8 cellular contexts compared by ENCODE assay signal in the genomic region with DNA sequence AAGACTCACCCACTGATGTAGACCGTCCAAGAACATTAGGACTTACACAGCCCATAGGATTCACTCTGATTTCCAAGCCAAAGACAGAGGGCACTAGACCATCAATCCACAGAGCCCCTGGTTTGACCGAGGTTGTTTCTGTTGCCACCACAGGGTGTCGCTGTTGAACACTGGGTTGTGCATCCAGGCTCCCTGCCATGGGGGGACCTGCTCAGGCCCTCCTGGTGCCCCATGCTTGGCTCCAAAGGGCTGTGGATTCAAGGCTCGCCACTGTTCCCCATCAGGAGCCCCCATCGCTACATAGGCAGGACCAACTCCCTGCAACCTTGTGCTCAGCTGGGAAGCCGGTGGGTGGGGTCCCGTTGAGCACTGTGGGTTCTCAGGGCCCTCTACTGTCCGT.
DNase-seq lines count a peak whose midpoint lies in the region; ATAC-seq and TF ChIP-seq lines count a peak whose summit lies in the region.

No MANE protein-coding gene starts in this region.

- H3K27me3 ChIP-seq in heart left ventricle (no peaks in the 10 kb centered on the region), PC-3 (ENCODE audit: low read length) (no peaks in the 10 kb centered on the region), tibial artery (no peaks in the 10 kb centered on the region)

- POLR2A ChIA-PET in PC-3 (lab: Charles Lee; ENCODE audit: unreplicated experiment), result no interaction called here

- peaks cover 10% of the 10 kb centered on the region for H3K79me2 ChIP-seq in PC-3 (ENCODE audit: low read length)

- TF ChIP-seq POLR2A in heart left ventricle (IDR thresholded peaks at IDR 0.05), result no peak

- H2AFZ ChIP-seq in PC-3 (ENCODE audit: low read length), result no peak overlapping the region

- H3K9me3 ChIP-seq in heart left ventricle, result peaks cover 0 to 7% (median 0%) of the 10 kb centered on the region in 12 donors
- H3K9me3 ChIP-seq in PC-3 (ENCODE audit: low read length), result no peaks in the 10 kb centered on the region
- H3K9me3 ChIP-seq in tibial artery, result no peaks in the 10 kb centered on the region

- DNase-seq in heart left ventricle (peak in 1 of 5 donors; percentile 17), cardiac septum (ENCODE audit: low spot score) (no peak), PC-3 (peak; percentile 72), fibroblast of pulmonary artery (ENCODE audit: low read depth) (no peak), tibial artery (no peak), SIG-M5 (lab: John Stamatoyannopoulos, UW) (no peak), NCI-H2227 treated with DMSO at 0.1 percent for 48 hours (lab: John Stamatoyannopoulos, UW) (no peak)

- intact Hi-C loops in heart left ventricle (cut with DNase I), result no loop called here
- intact Hi-C loops in cardiac septum (cut with DNase I), result no loop called here
- intact Hi-C loops in PC-3 (cut with micrococcal nuclease), result no loop called here
- intact Hi-C loops in tibial artery (cut with DNase I; ENCODE audit: low total_unique reads), result no loop called here

- no peak overlapping the region for H3K27ac ChIP-seq in heart left ventricle
- peak overlapping the region; percentile 97 for H3K27ac ChIP-seq in PC-3 (ENCODE audit: low read length)
- no peak overlapping the region for H3K27ac ChIP-seq in tibial artery

- H3K4me3 ChIP-seq in heart left ventricle, result no peak overlapping the region
- H3K4me3 ChIP-seq in PC-3 (ENCODE audit: low read length), result no peak overlapping the region
- no peak overlapping the region for H3K4me3 ChIP-seq in fibroblast of pulmonary artery (replicated peaks; ENCODE audit: low read depth, low read length)
- H3K4me3 ChIP-seq in tibial artery, result no peak overlapping the region

- H3F3A ChIP-seq in PC-3 (ENCODE audit: low read length, unreplicated experiment), result peaks cover 5% of the 10 kb centered on the region

- 67 to 79% (median 69%) methylated on average over 7 to 8 of the region's 8 CpGs for WGBS in heart left ventricle, 4 donors

- ATAC-seq in heart left ventricle, result peak in 2 of 4 donors; percentile 20 to 28
- no peak for ATAC-seq in PC-3
- no peak for ATAC-seq in HG02588 (IDR thresholded peaks at IDR 0.05; ENCODE audit: unreplicated experiment)

- BruUV-seq in PC-3 (replicated peaks; lab: Mats Ljungman, UMichigan), result no TSS peak

- H3K9me2 ChIP-seq in PC-3 (replicated peaks; ENCODE audit: low read length), result no peaks in the 10 kb centered on the region

- TF ChIP-seq CTCF in heart left ventricle (IDR thresholded peaks at IDR 0.05) (peak in 10 of 12 donors; percentile 19 to 55 (median 34)), PC-3 (conservative IDR thresholded peaks at IDR 0.05; ENCODE audit: low read depth, low read length) (peak; percentile 98), fibroblast of pulmonary artery (IDR thresholded peaks at IDR 0.05; ENCODE audit: low read length, missing control alignments) (peak; percentile 38), tibial artery (IDR thresholded peaks at IDR 0.05) (peak; percentile 34)

- peak overlapping the region; percentile 93 for H3K9ac ChIP-seq in PC-3 (ENCODE audit: low read length)

- no peaks in the 10 kb centered on the region for H4K20me1 ChIP-seq in PC-3 (ENCODE audit: low read length)

- peaks cover 0 to 13% (median 1%) of the 10 kb centered on the region in 12 donors for H3K4me1 ChIP-seq in heart left ventricle
- peaks cover 45% of the 10 kb centered on the region for H3K4me1 ChIP-seq in PC-3 (ENCODE audit: insufficient read depth, low read length)
- peaks cover 0 to 24% (median 22%) of the 10 kb centered on the region in 4 donors for H3K4me1 ChIP-seq in tibial artery

- H3K36me3 ChIP-seq in heart left ventricle (no peaks in the 10 kb centered on the region), PC-3 (ENCODE audit: low read depth, low read length) (no peaks in the 10 kb centered on the region), tibial artery (no peaks in the 10 kb centered on the region)

- CTCF ChIA-PET in PC-3 (lab: Charles Lee), result no interaction called here

- H3K4me2 ChIP-seq in PC-3 (ENCODE audit: low read length), result peak overlapping the region; percentile 35

Comparison
In these comparisons a context has a peak if more than half of its experiments do, and no peak if none do; other contexts are left out.
1. CTCF ChIP-seq: peak in every context shown above with its lines; median percentile 98 in PC-3; 38 in fibroblast of pulmonary artery; 34 in heart left ventricle; 34 in tibial artery.